9 cellular contexts compared by ENCODE assay signal in the genomic region with DNA sequence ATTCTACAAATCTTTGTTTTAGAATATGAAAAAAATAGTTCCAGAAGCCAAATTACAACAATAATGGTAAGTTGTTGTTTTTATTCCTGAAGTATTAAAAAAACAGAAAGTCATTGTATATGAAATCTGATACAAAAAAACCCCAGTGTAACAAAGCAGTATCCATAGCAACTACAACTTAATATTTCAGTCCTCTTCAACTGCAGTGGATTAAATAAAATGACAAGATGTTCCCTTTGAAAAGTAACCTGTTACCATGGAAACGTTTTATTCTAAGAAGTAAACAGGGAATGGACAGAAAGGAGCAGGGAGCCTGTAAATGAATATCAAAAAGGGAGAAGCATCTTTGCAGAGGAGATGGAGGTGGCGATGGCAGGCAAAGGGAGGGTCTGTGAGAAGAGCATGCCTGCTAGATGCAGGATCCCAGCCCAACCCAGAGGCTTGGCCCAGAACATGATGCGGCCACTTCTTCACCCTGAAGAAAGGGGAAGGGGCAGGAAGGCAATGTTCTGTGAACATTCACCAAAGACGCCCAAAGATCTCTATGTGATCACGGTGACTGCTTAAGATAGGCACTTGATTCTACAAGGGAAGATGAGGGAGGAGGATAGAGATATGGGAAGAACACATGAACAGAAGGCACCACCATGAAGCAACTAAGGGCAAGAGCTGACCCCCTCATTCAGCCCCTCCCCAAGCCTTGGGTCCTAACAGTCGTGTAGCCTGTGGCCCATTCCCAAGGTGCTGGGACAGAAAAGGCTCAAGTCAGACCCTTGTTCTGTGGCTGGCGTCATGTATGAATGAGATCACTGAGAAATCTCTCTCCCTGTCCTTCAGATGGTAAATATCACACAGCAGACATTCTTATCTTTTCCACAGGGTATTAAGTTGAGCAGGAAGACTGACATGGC.
DNase-seq lines count a peak whose midpoint lies in the region; ATAC-seq and TF ChIP-seq lines count a peak whose summit lies in the region.
"Had no signal": no experiment of that assay in that cellular context is flagged by ENCODE, and none has a peak within 500 bp of the region (broad histone marks: within the 10 kb centered on the region; RNA-seq: fewer than 3 reads in every experiment).

No MANE protein-coding gene starts in this region.

- H3K27me3 ChIP-seq in CD4-positive, CD25-positive, alpha-beta regulatory T cell (ENCODE audit: control insufficient read depth, insufficient read depth, low read length) = no peaks in the 10 kb centered on the region
- no peaks in the 10 kb centered on the region for H3K27me3 ChIP-seq in dorsolateral prefrontal cortex

- no peak for ATAC-seq in CD4-positive, CD25-positive, alpha-beta regulatory T cell (ENCODE audit: low read depth in 2 of 2)
- ATAC-seq in naive B cell (ENCODE audit: low read depth in 2 of 2) = peak; percentile 27 to 33
- no peak for ATAC-seq in activated CD4-positive, CD25-positive, alpha-beta regulatory T cell treated with anti-CD3 and anti-CD28 coated beads, Interleukin-2, amount 50 U/mL, for 24 hours
- ATAC-seq: Panc1 had no signal

- H3K4me1 Mint-ChIP-seq in CD4-positive, CD25-positive, alpha-beta regulatory T cell = peaks cover 20 to 78% (median 50%) of the 10 kb centered on the region in 4 donors
- peaks cover 39 to 61% (median 61%) of the 10 kb centered on the region in 3 donors for H3K4me1 Mint-ChIP-seq in naive B cell

- H3K9me3 Mint-ChIP-seq in CD4-positive, CD25-positive, alpha-beta regulatory T cell = no peaks in the 10 kb centered on the region
- H3K9me3 Mint-ChIP-seq in naive B cell = no peaks in the 10 kb centered on the region

- no peak overlapping the region for H3K4me3 ChIP-seq in CD4-positive, CD25-positive, alpha-beta regulatory T cell (ENCODE audit: low read depth, low read length)
- peak overlapping the region in 41 of 59 donors; percentile 1 to 47 (median 21) for H3K4me3 ChIP-seq in dorsolateral prefrontal cortex

- H3K36me3 ChIP-seq in CD4-positive, CD25-positive, alpha-beta regulatory T cell (ENCODE audit: control insufficient read depth, insufficient read depth, low read length) = no peaks in the 10 kb centered on the region

- no peak overlapping the region for H3K27ac ChIP-seq in CD4-positive, CD25-positive, alpha-beta regulatory T cell (ENCODE audit: insufficient read depth, low read length, poor library complexity, severe bottlenecking)
- peak overlapping the region; percentile 44 to 95 (median 89) for H3K27ac ChIP-seq in dorsolateral prefrontal cortex

- no peak for TF ChIP-seq CTCF in dorsolateral prefrontal cortex (IDR thresholded peaks at IDR 0.05 in 54 of 56, conservative IDR thresholded peaks at IDR 0.05 in 2 of 56; ENCODE audit: low read depth in 1 of 56, partially characterized antibody in 56 of 56)

- peaks cover 16% of the 10 kb centered on the region for H3K36me3 Mint-ChIP-seq in CD4-positive, CD25-positive, alpha-beta regulatory T cell
- peaks cover 15 to 16% of the 10 kb centered on the region in 2 donors for H3K36me3 Mint-ChIP-seq in naive B cell

- intact Hi-C loops in dorsolateral prefrontal cortex (cut with DNase I) = loop anchor here in 1 of 2 donors (10.0 kb wide), 1 partner anchor 53 kb away; no protein-coding TSS in a partner anchor

- H3K27ac Mint-ChIP-seq in CD4-positive, CD25-positive, alpha-beta regulatory T cell = peak overlapping the region; percentile 39 to 62 (median 55)
- H3K27ac Mint-ChIP-seq in naive B cell = peak overlapping the region; percentile 78 to 95 (median 84)

- H3K4me1 ChIP-seq in CD4-positive, CD25-positive, alpha-beta regulatory T cell (ENCODE audit: control insufficient read depth, insufficient read depth, low read length, poor library complexity, severe bottlenecking) = peaks cover 28% of the 10 kb centered on the region

- no peaks in the 10 kb centered on the region for H3K9me3 ChIP-seq in CD4-positive, CD25-positive, alpha-beta regulatory T cell (ENCODE audit: control insufficient read depth in 2 of 2, low read length in 2 of 2)

- no peaks in the 10 kb centered on the region for H3K27me3 Mint-ChIP-seq in CD4-positive, CD25-positive, alpha-beta regulatory T cell
- no peaks in the 10 kb centered on the region for H3K27me3 Mint-ChIP-seq in naive B cell

- DNase-seq in CD4-positive, CD25-positive, alpha-beta regulatory T cell = no peak
- DNase-seq in NCI-H748 (lab: John Stamatoyannopoulos, UW; ENCODE audit: unreplicated experiment) (peak; percentile 39), dorsolateral prefrontal cortex (no peak), naive B cell (no peak), SKM-1 treated with dmso at 0.1 percent for 144 hours (lab: John Stamatoyannopoulos, UW; ENCODE audit: unreplicated experiment) (no peak)
- no peak for DNase-seq in activated CD4-positive, alpha-beta T cell treated with anti-CD3 and anti-CD28 coated beads for 48 hours
- DNase-seq in effector CD8-positive, alpha-beta T cell (lab: John Stamatoyannopoulos, UW) = no peak

- H3K4me3 Mint-ChIP-seq in CD4-positive, CD25-positive, alpha-beta regulatory T cell = peak overlapping the region; percentile 7 to 54 (median 32)
- H3K4me3 Mint-ChIP-seq in naive B cell = peak overlapping the region in 1 of 8 donors; percentile 2

Comparison
In these comparisons a context has a peak if more than half of its experiments do, and no peak if none do; other contexts are left out.
1. ATAC-seq: peak in naive B cell (2 of 2); none in CD4-positive, CD25-positive, alpha-beta regulatory T cell (0 of 2) and activated CD4-positive, CD25-positive, alpha-beta regulatory T cell treated with anti-CD3 and anti-CD28 coated beads, Interleukin-2, amount 50 U/mL, for 24 hours (0 of 2).